Comparison of ENCODE assay signal across 11 cellular contexts in the genomic region with DNA sequence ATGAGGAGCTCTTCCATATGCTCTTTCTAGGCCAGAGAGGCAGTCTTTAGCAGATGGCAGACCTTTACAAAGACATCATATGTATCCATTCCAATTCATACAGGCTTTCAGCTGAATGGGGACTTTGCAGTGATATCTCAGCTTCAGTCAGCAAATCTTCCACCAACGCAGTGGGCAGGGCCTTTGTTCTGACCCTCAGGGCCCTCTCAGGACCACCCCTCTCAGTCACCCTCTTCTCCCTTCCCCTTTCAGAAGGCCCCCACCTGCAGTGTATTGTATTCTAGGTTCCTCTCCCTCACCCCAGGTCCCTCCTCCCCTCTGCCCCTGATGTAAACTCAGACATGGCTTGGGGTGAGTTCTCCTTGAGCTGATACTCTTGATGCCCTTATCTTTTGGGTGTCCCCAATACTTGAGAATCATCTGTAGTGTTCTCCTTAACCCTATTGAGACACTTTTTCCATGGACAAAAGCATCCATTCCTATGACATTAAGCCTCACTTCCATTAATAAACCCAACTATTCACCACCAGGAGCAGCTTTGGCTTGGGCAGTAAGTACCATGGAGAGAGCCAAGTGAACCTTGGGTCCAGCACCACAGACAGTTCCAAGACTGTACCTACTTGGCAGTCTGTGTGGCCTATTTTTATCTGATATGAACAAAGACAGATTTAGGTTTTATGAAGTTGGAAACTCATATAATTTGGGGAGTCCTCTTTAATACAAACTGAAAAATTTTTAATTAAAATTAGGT.
DNase-seq lines count a peak whose midpoint lies in the region; ATAC-seq and TF ChIP-seq lines count a peak whose summit lies in the region.
"Had no signal": no experiment of that assay in that cellular context is flagged by ENCODE, and none has a peak within 500 bp of the region (broad histone marks: within the 10 kb centered on the region; RNA-seq: fewer than 3 reads in every experiment).

No MANE protein-coding gene starts in this region.

- no peak overlapping the region for H3K4me3 Mint-ChIP-seq in neural progenitor cell

- no peak overlapping the region for H3K27ac ChIP-seq in HCT116 (ENCODE audit: low read depth, low read length)
- H3K27ac ChIP-seq in PC-3 (ENCODE audit: low read length), result no peak overlapping the region
- no peak overlapping the region for H3K27ac ChIP-seq in neural progenitor cell
- H3K27ac ChIP-seq: heart left ventricle, SK-N-MC had no signal

- no TSS peak for BruUV-seq in HCT116 (replicated peaks; lab: Mats Ljungman, UMichigan)
- no TSS peak for BruUV-seq in PC-3 (replicated peaks; lab: Mats Ljungman, UMichigan)

- H3K79me2 ChIP-seq in HCT116 (ENCODE audit: insufficient read depth, low read length), result no peaks in the 10 kb centered on the region
- H3K79me2 ChIP-seq in PC-3 (ENCODE audit: low read length), result no peaks in the 10 kb centered on the region
- H3K79me2 ChIP-seq in neural progenitor cell (ENCODE audit: low read depth), result no peaks in the 10 kb centered on the region

- no peak for TF ChIP-seq RAD21 in HCT116 (IDR thresholded peaks at IDR 0.05; ENCODE audit: low read depth)

- ATAC-seq in HCT116 (peak; percentile 59; the same call in 1 of the 2 replicates), PC-3 (no peak), GM19351 (IDR thresholded peaks at IDR 0.05; ENCODE audit: unreplicated experiment) (no peak), GM19023 (IDR thresholded peaks at IDR 0.05; ENCODE audit: unreplicated experiment) (no peak)

- H4K20me1 ChIP-seq in HCT116 (ENCODE audit: insufficient read depth) (no peaks in the 10 kb centered on the region), PC-3 (ENCODE audit: low read length) (no peaks in the 10 kb centered on the region), neural progenitor cell (ENCODE audit: low read depth) (peaks cover 3% of the 10 kb centered on the region)

- H3K4me1 Mint-ChIP-seq in neural progenitor cell, result no peaks in the 10 kb centered on the region

- H3K4me2 ChIP-seq in HCT116 (ENCODE audit: low read length) (no peak overlapping the region), PC-3 (ENCODE audit: low read length) (no peak overlapping the region), neural progenitor cell (no peak overlapping the region)

- peaks cover 13% of the 10 kb centered on the region for H3K27me3 Mint-ChIP-seq in neural progenitor cell (ENCODE audit: insufficient read depth, low read depth)

- RAD21 ChIA-PET in HCT116 (lab: Charles Lee; ENCODE audit: low non-redundant PET in 1 of 2, low total read pairs in 2 of 2, uncharacterized antibody in 2 of 2, unreplicated experiment in 2 of 2), result interaction anchor here in 1 of 2 experiments (0.5 kb wide), 1 partner anchor 213 kb away, joined by 4 read pairs; no protein-coding TSS in a partner anchor

- H3K9me2 ChIP-seq in HCT116 (ENCODE audit: insufficient read depth), result no peaks in the 10 kb centered on the region
- no peaks in the 10 kb centered on the region for H3K9me2 ChIP-seq in PC-3 (replicated peaks; ENCODE audit: low read length)

- H3K9ac ChIP-seq in HCT116 (ENCODE audit: low read length) (no peak overlapping the region), PC-3 (ENCODE audit: low read length) (no peak overlapping the region), neural progenitor cell (no peak overlapping the region)

- DNase-seq in HCT116 (ENCODE audit: low read depth, low spot score) (no peak), PC-3 (peak; percentile 56), epithelial cell of esophagus (ENCODE audit: low read depth) (peak; percentile 69), neural progenitor cell (ENCODE audit: low spot score) (peak; percentile 70), T-helper 9 cell (no peak), RPMI8226 (no peak)
- DNase-seq: heart left ventricle, KG1 had no signal

- H3K27ac Mint-ChIP-seq in neural progenitor cell, result peak overlapping the region; percentile 21

- H3K4me3 ChIP-seq in HCT116 (replicated peaks in 1 of 2; ENCODE audit: low read depth in 1 of 2, low read length in 2 of 2) (no peak overlapping the region), PC-3 (ENCODE audit: low read length) (no peak overlapping the region), epithelial cell of esophagus (ENCODE audit: low read length) (no peak overlapping the region), neural progenitor cell (no peak overlapping the region)
- H3K4me3 ChIP-seq: heart left ventricle, SK-N-MC had no signal

- H3K36me3 Mint-ChIP-seq in neural progenitor cell, result no peaks in the 10 kb centered on the region

- H3K4me1 ChIP-seq in HCT116 (ENCODE audit: control insufficient read depth in 1 of 2, insufficient read depth in 2 of 2, low read length in 2 of 2) (no peaks in the 10 kb centered on the region), PC-3 (ENCODE audit: insufficient read depth, low read length) (no peaks in the 10 kb centered on the region), neural progenitor cell (no peaks in the 10 kb centered on the region)
- H3K4me1 ChIP-seq: heart left ventricle had no signal

- H3K27me3 ChIP-seq in HCT116 (ENCODE audit: insufficient read depth, low read length), result peaks cover 71% of the 10 kb centered on the region
- peaks cover 25% of the 10 kb centered on the region for H3K27me3 ChIP-seq in PC-3 (ENCODE audit: low read length)
- H3K27me3 ChIP-seq in neural progenitor cell, result peaks cover 31% of the 10 kb centered on the region
- H3K27me3 ChIP-seq: heart left ventricle had no signal

- no peaks in the 10 kb centered on the region for H3K9me3 ChIP-seq in HCT116 (ENCODE audit: control insufficient read depth in 1 of 2, insufficient read depth in 1 of 2, low read depth in 1 of 2, low read length in 2 of 2)
- H3K9me3 ChIP-seq in PC-3 (ENCODE audit: low read length), result no peaks in the 10 kb centered on the region
- H3K9me3 ChIP-seq in neural progenitor cell (ENCODE audit: low read depth), result no peaks in the 10 kb centered on the region
- H3K9me3 ChIP-seq: heart left ventricle had no signal

- CTCF ChIA-PET in HCT116 (lab: Charles Lee), result interaction anchor here (0.6 kb wide), 1 partner anchor 10 kb away, joined by 3 read pairs; no protein-coding TSS in a partner anchor
- CTCF ChIA-PET in PC-3 (lab: Charles Lee), result no interaction called here

- POLR2A ChIA-PET in HCT116 (lab: Charles Lee), result no interaction called here
- POLR2A ChIA-PET in PC-3 (lab: Charles Lee; ENCODE audit: unreplicated experiment), result no interaction called here

- TF ChIP-seq CTCF in HCT116 (IDR thresholded peaks at IDR 0.05 in 2 of 3, conservative IDR thresholded peaks at IDR 0.05 in 1 of 3; ENCODE audit: borderline replicate concordance in 1 of 3, insufficient read depth in 1 of 3, low read depth in 2 of 3, low read length in 2 of 3) (no peak), PC-3 (conservative IDR thresholded peaks at IDR 0.05; ENCODE audit: low read depth, low read length) (no peak), epithelial cell of esophagus (IDR thresholded peaks at IDR 0.05; ENCODE audit: insufficient read depth, low read depth, low read length, missing control alignments) (peak; percentile 7), neural progenitor cell (IDR thresholded peaks at IDR 0.05) (peak; percentile 15)

- H3K9me3 Mint-ChIP-seq in neural progenitor cell, result no peaks in the 10 kb centered on the region

- TF ChIP-seq POLR2A in HCT116 (IDR thresholded peaks at IDR 0.05; ENCODE audit: borderline replicate concordance, extremely low read depth, insufficient read depth, insufficient read length), result no peak

- intact Hi-C loops in HCT116 (cut with micrococcal nuclease) (no loop called here), PC-3 (cut with micrococcal nuclease) (no loop called here)

- no peaks in the 10 kb centered on the region for H3K36me3 ChIP-seq in HCT116 (ENCODE audit: control insufficient read depth in 1 of 2, insufficient read depth in 2 of 2, low read length in 2 of 2)
- no peaks in the 10 kb centered on the region for H3K36me3 ChIP-seq in PC-3 (ENCODE audit: low read depth, low read length)
- H3K36me3 ChIP-seq in neural progenitor cell, result no peaks in the 10 kb centered on the region
- H3K36me3 ChIP-seq: heart left ventricle had no signal

- no peaks in the 10 kb centered on the region for H3F3A ChIP-seq in PC-3 (ENCODE audit: low read length, unreplicated experiment)
- H3F3A ChIP-seq in neural progenitor cell (ENCODE audit: low read depth), result no peaks in the 10 kb centered on the region

- H2AFZ ChIP-seq in HCT116 (ENCODE audit: low read depth, low read length, poor library complexity, severe bottlenecking) (no peak overlapping the region), PC-3 (ENCODE audit: low read length) (no peak overlapping the region), neural progenitor cell (replicated peaks) (no peak overlapping the region)

TF ChIP-seq in HCT116, 20 proteins besides CTCF, POLR2A, EP300 and RAD21:
- no peak for TF ChIP-seq EZH2 (IDR thresholded peaks at IDR 0.05)
- TF ChIP-seq, protein P1, sequence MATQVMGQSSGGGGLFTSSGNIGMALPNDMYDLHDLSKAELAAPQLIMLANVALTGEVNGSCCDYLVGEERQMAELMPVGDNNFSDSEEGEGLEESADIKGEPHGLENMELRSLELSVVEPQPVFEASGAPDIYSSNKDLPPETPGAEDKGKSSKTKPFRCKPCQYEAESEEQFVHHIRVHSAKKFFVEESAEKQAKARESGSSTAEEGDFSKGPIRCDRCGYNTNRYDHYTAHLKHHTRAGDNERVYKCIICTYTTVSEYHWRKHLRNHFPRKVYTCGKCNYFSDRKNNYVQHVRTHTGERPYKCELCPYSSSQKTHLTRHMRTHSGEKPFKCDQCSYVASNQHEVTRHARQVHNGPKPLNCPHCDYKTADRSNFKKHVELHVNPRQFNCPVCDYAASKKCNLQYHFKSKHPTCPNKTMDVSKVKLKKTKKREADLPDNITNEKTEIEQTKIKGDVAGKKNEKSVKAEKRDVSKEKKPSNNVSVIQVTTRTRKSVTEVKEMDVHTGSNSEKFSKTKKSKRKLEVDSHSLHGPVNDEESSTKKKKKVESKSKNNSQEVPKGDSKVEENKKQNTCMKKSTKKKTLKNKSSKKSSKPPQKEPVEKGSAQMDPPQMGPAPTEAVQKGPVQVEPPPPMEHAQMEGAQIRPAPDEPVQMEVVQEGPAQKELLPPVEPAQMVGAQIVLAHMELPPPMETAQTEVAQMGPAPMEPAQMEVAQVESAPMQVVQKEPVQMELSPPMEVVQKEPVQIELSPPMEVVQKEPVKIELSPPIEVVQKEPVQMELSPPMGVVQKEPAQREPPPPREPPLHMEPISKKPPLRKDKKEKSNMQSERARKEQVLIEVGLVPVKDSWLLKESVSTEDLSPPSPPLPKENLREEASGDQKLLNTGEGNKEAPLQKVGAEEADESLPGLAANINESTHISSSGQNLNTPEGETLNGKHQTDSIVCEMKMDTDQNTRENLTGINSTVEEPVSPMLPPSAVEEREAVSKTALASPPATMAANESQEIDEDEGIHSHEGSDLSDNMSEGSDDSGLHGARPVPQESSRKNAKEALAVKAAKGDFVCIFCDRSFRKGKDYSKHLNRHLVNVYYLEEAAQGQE (IDR thresholded peaks at IDR 0.05; ENCODE audit: low read depth), result peak; percentile 97

Comparison
In these comparisons a context has a peak if more than half of its experiments do, and no peak if none do; other contexts are left out.
1. DNase-seq: peak in PC-3 (single experiment), epithelial cell of esophagus (single experiment) and neural progenitor cell (single experiment); none in HCT116 (single experiment), T-helper 9 cell (single experiment) and RPMI8226 (single experiment).
2. CTCF ChIP-seq: peak in epithelial cell of esophagus (single experiment) and neural progenitor cell (single experiment); none in HCT116 (0 of 3) and PC-3 (single experiment).